In genomic region chr10:103661198-103661950, GRCh38 we compare ENCODE assay signal across 9 cellular contexts.
DNase-seq lines count a peak whose midpoint lies in the region; ATAC-seq, FAIRE-seq and TF ChIP-seq lines count a peak whose summit lies in the region.
"Had no signal": no experiment of that assay in that cellular context is flagged by ENCODE, and none has a peak within 500 bp of the region (broad histone marks: within the 10 kb centered on the region; RNA-seq: fewer than 3 reads in every experiment).

No MANE protein-coding gene starts in this region.

- peak overlapping the region; percentile 37 for H3K4me3 Mint-ChIP-seq in mesothelial cell of epicardium

- CTCF ChIA-PET in H1 (lab: Charles Lee; ENCODE audit: partially characterized antibody), result interaction anchor here (0.6 to 27.1 kb wide), 18 partner anchors 8 to 394 kb away, joined by 3 to 336 read pairs (median 6); no protein-coding TSS in a partner anchor

- H2BK20ac ChIP-seq in H1 (ENCODE audit: low read length), result no peak overlapping the region

- no peak for TF ChIP-seq EP300 in H1 (IDR thresholded peaks at IDR 0.05; ENCODE audit: borderline replicate concordance in 1 of 2, low read depth in 2 of 2, low read length in 2 of 2)

- peak overlapping the region; percentile 24 for H4K5ac ChIP-seq in H1 (ENCODE audit: insufficient read length, low read depth, low read length)

- TF ChIP-seq CTCF in H1 (IDR thresholded peaks at IDR 0.05; ENCODE audit: control extremely low read depth in 1 of 3, insufficient read depth in 1 of 3, low read depth in 1 of 3, low read length in 3 of 3) (no peak), mesothelial cell of epicardium (IDR thresholded peaks at IDR 0.05; ENCODE audit: unreplicated experiment) (no peak)

- H3K36me3 ChIP-seq in H1 (ENCODE audit: control insufficient read depth in 2 of 4, insufficient read depth in 4 of 4, low read length in 3 of 4), result peaks cover 0 to 6% (median under 1%) of the 10 kb centered on the region in 4 experiments; a peak in 1 of 8 replicates

- H2BK5ac ChIP-seq in H1 (ENCODE audit: low read depth, low read length), result peak overlapping the region; percentile 75; the same call in 1 of the 2 replicates

- H3K27me3 Mint-ChIP-seq in mesothelial cell of epicardium (ENCODE audit: low read depth), result no peaks in the 10 kb centered on the region

- TF ChIP-seq RAD21 in H1 (IDR thresholded peaks at IDR 0.05 in 1 of 2, conservative IDR thresholded peaks at IDR 0.05 in 1 of 2; ENCODE audit: low read depth in 2 of 2, low read length in 2 of 2), result no peak; a peak in 1 of 4 replicates

- peak overlapping the region; percentile 89 for H4K8ac ChIP-seq in H1 (ENCODE audit: extremely low read depth, insufficient read depth, low read length)

- DNase-seq in DMS153 (lab: John Stamatoyannopoulos, UW) (peak; percentile 79), M059J (ENCODE audit: low read depth) (peak; percentile 82), H1 (ENCODE audit: low read depth in 1 of 2, low spot score in 2 of 2) (peak; percentile 56 to 78), mesothelial cell of epicardium (ENCODE audit: low spot score in 2 of 2, unreplicated experiment in 2 of 2) (no peak), substantia nigra (lab: John Stamatoyannopoulos, UW) (peak in 4 of 49 donors; percentile 10 to 43 (median 25)), superior temporal gyrus (ENCODE audit: extremely low spot score) (no peak)
- DNase-seq in activated CD4-positive, alpha-beta T cell treated with anti-CD3 and anti-CD28 coated beads, Interleukin-2, amount 50 U/mL, for 1 hour, result peak; percentile 44

- peak overlapping the region in 1 of 4 experiments; percentile 51; a peak in 2 of 8 replicates for H3K4me3 ChIP-seq in H1 (ENCODE audit: extremely low read depth in 1 of 4, insufficient read depth in 2 of 4, low read depth in 3 of 4, low read length in 4 of 4)

- H3K36me3 Mint-ChIP-seq in mesothelial cell of epicardium, result peaks cover 21% of the 10 kb centered on the region

- H3K4ac ChIP-seq in H1 (replicated peaks; ENCODE audit: insufficient read length, low read depth, low read length), result no peak overlapping the region

- no peak overlapping the region for H4K91ac ChIP-seq in H1 (replicated peaks; ENCODE audit: insufficient read length, low read length)

- no peak overlapping the region for H3K23ac ChIP-seq in H1 (ENCODE audit: insufficient read length)

- peak; percentile 42 for FAIRE-seq in H1 (lab: Jason Lieb, UNC)

- H3K27ac ChIP-seq in H1 (ENCODE audit: low read depth, low read length) (peak overlapping the region; percentile 54; the same call in 1 of the 2 replicates), substantia nigra (ENCODE audit: low read depth, low read length, poor library complexity, severe bottlenecking) (peak overlapping the region; percentile 76)
- H3K27ac ChIP-seq: KMS-11 had no signal

- H3K9me3 ChIP-seq in H1 (ENCODE audit: insufficient read depth in 2 of 2, low read depth in 1 of 2, low read length in 1 of 2), result no peaks in the 10 kb centered on the region

- no peak overlapping the region for H3K9ac ChIP-seq in H1 (replicated peaks in 1 of 4; ENCODE audit: extremely low read depth in 1 of 4, low read depth in 3 of 4, low read length in 3 of 4)
- H3K9ac ChIP-seq: KMS-11 had no signal

- no peak overlapping the region for H2AK5ac ChIP-seq in H1 (ENCODE audit: low read depth, low read length)

- peak overlapping the region; percentile 90 for H3K18ac ChIP-seq in H1 (ENCODE audit: extremely low read depth, low read length)

- no peak overlapping the region for H3K56ac ChIP-seq in H1 (replicated peaks; ENCODE audit: insufficient read length, low read depth, low read length)

- H2AFZ ChIP-seq in H1 (ENCODE audit: low read length), result peak overlapping the region; percentile 67; the same call in 1 of the 2 replicates

- H3K4me2 ChIP-seq in H1 (ENCODE audit: insufficient read depth in 1 of 2, low read depth in 2 of 2, low read length in 2 of 2), result peak overlapping the region; percentile 9 to 54; a peak in 3 of 4 replicates
- H3K4me2 ChIP-seq: KMS-11 had no signal

- 43% methylated on average over 15 of the region's 48 CpGs; no CpG with 5 or more reads in 1 of the 2 experiments for WGBS in H1 (ENCODE audit: extremely low coverage in 1 of 2, insufficient coverage in 1 of 2, insufficient read length in 1 of 2, insufficient replicate concordance in 2 of 2, low coverage in 1 of 2, low lambda C conversion rate in 2 of 2, missing lambda C conversion rate in 1 of 2), 2 experiments

- H4K20me1 ChIP-seq in H1 (replicated peaks in 1 of 2; ENCODE audit: control insufficient read depth in 1 of 2, insufficient read depth in 2 of 2, low read length in 2 of 2), result no peaks in the 10 kb centered on the region

- no peak overlapping the region for H3K14ac ChIP-seq in H1 (ENCODE audit: insufficient read length)

- TF ChIP-seq POLR2A in H1 (IDR thresholded peaks at IDR 0.05; ENCODE audit: control extremely low read depth in 1 of 2, low read depth in 2 of 2, low read length in 2 of 2), result 0 out of 3 replicates have a peak, but pooled peaks of 1 of the 2 experiments have one; percentile 33

- no peaks in the 10 kb centered on the region for H3K23me2 ChIP-seq in H1 (ENCODE audit: low read depth, low read length)

- peaks cover 0 to 27% (median 18%) of the 10 kb centered on the region in 4 experiments; a peak in 6 of 7 replicates for H3K4me1 ChIP-seq in H1 (replicated peaks in 1 of 4; ENCODE audit: control insufficient read depth in 3 of 4, insufficient read depth in 4 of 4, low read length in 3 of 4)

- H3K79me1 ChIP-seq in H1 (ENCODE audit: low read depth, low read length), result 0 out of 2 replicates have a peak, but pooled peaks cover 7% of the 10 kb centered on the region

- H2BK120ac ChIP-seq in H1 (replicated peaks; ENCODE audit: low read depth, low read length), result no peak overlapping the region

- POLR2A ChIA-PET in H1 (lab: Charles Lee; ENCODE audit: partially characterized antibody), result interaction anchor here (0.9 to 2.3 kb wide), 10 partner anchors 11 to 58 kb away, joined by 3 to 18 read pairs (median 4); no protein-coding TSS in a partner anchor

- H2BK15ac ChIP-seq in H1 (ENCODE audit: low read length), result no peak overlapping the region; the same call in 1 of the 2 replicates

- H3K79me2 ChIP-seq in H1 (ENCODE audit: control insufficient read depth in 1 of 2, insufficient read depth in 2 of 2, low read length in 2 of 2), result no peaks in the 10 kb centered on the region

- H3K9me3 Mint-ChIP-seq in mesothelial cell of epicardium, result peaks cover 10% of the 10 kb centered on the region

- peaks cover 15% of the 10 kb centered on the region for H3K4me1 Mint-ChIP-seq in mesothelial cell of epicardium

- ATAC-seq in HG03139 (IDR thresholded peaks at IDR 0.05; ENCODE audit: unreplicated experiment), result no peak

- H3K27ac Mint-ChIP-seq in mesothelial cell of epicardium, result peak overlapping the region; percentile 64

- no peaks in the 10 kb centered on the region; a peak in 1 of 7 replicates for H3K27me3 ChIP-seq in H1 (replicated peaks in 1 of 4; ENCODE audit: control insufficient read depth in 3 of 4, extremely low read depth in 1 of 4, insufficient read depth in 3 of 4, low read length in 3 of 4)

- H2BK12ac ChIP-seq in H1 (ENCODE audit: low read depth, low read length), result peak overlapping the region; percentile 68; the same call in 1 of the 2 replicates

TF ChIP-seq in H1, 55 proteins besides CTCF, POLR2A, EP300 and RAD21:
- TF ChIP-seq SP1 (IDR thresholded peaks at IDR 0.05; ENCODE audit: low read depth, low read length), result 0 out of 2 replicates have a peak, but pooled peaks have one; percentile 27
- TF ChIP-seq TAF1 (IDR thresholded peaks at IDR 0.05; ENCODE audit: low read depth, low read length), result peak; percentile 50; the same call in 1 of the 2 replicates
- no peak for TF ChIP-seq GABPA (IDR thresholded peaks at IDR 0.05; ENCODE audit: borderline replicate concordance, insufficient read depth, low read length)
- peak; percentile 66 for TF ChIP-seq ASH2L (IDR thresholded peaks at IDR 0.05; ENCODE audit: low read length)
- no peak for TF ChIP-seq SP2 (IDR thresholded peaks at IDR 0.05; ENCODE audit: low read length)
- no peak for TF ChIP-seq RNF2 (IDR thresholded peaks at IDR 0.05; ENCODE audit: borderline replicate concordance, low read depth, low read length, missing control alignments, poor library complexity, severe bottlenecking)
- peak; percentile 43; the same call in 1 of the 2 replicates for TF ChIP-seq MAX (IDR thresholded peaks at IDR 0.05)
- peak; percentile 91 for TF ChIP-seq E2F6 (IDR thresholded peaks at IDR 0.05)
- no peak for TF ChIP-seq PHF8 (conservative IDR thresholded peaks at IDR 0.05; ENCODE audit: low read depth, low read length)
- TF ChIP-seq EGR1 (IDR thresholded peaks at IDR 0.05; ENCODE audit: borderline replicate concordance, low read depth, low read length), result peak; percentile 33; the same call in 1 of the 2 replicates
- peak; percentile 40; the same call in 1 of the 2 replicates for TF ChIP-seq POLR2AphosphoS5 (IDR thresholded peaks at IDR 0.05; ENCODE audit: low read depth, low read length)
- TF ChIP-seq RBBP5 (IDR thresholded peaks at IDR 0.05; ENCODE audit: borderline replicate concordance, low read depth, low read length), result peak; percentile 77
- TF ChIP-seq ZNF274 (IDR thresholded peaks at IDR 0.05; ENCODE audit: borderline replicate concordance, extremely low read depth, low read length), result no peak
- no peak for TF ChIP-seq FOSL1 (IDR thresholded peaks at IDR 0.05; ENCODE audit: insufficient read depth, low read depth, low read length)
- TF ChIP-seq TBP (IDR thresholded peaks at IDR 0.05; ENCODE audit: low read depth, low read length), result peak; percentile 29; the same call in 1 of the 2 replicates

Comparison
In these comparisons a context has a peak if more than half of its experiments do, and no peak if none do; other contexts are left out.
1. DNase-seq: peak in DMS153 (single experiment), M059J (single experiment), activated CD4-positive, alpha-beta T cell treated with anti-CD3 and anti-CD28 coated beads, Interleukin-2, amount 50 U/mL, for 1 hour (single experiment) and H1 (2 of 2); none in mesothelial cell of epicardium (0 of 2) and superior temporal gyrus (single experiment).